In genomic region chr2:15721411-15722094, GRCh38 we compare ENCODE assay signal across 26 cellular contexts.
"Had no signal": no experiment of that assay in that cellular context is flagged by ENCODE, and none has a peak within 500 bp of the region (broad histone marks: within the 10 kb centered on the region; RNA-seq: fewer than 3 reads in every experiment).

No MANE protein-coding gene starts in this region.

- H3K9me3 Mint-ChIP-seq: natural killer cell treated with Interleukin-12 subunit alpha and Interleukin-12 subunit beta and Interleukin-15 and Interleukin-18, amount 100 ng/mL, for 72 hours; stimulated activated effector memory CD8-positive, alpha-beta T cell treated with anti-CD3 and anti-CD28 coated beads, Interleukin-12 subunit alpha, Interleukin-12 subunit beta, amount 100 ng/mL, for 72 hours; stimulated activated naive B cell treated with anti-CD40 and anti-IgM and Interleukin-4, amounts not matched to agents 10 μg/mL and 1 μg/mL and 100 μg/mL, for 72 hours; stimulated activated naive CD8-positive, alpha-beta T cell treated with anti-CD3 and anti-CD28 coated beads, Interleukin-15, Interleukin-2, amounts not matched to agents 100 ng/mL and 50 ng/mL, for 24 hours had no signal

- H3K36me3 ChIP-seq: neural progenitor cell, ovary, right lobe of liver, sigmoid colon, stomach, thoracic aorta, thyroid gland, tibial nerve, upper lobe of left lung, vagina had no signal

- H3K36me3 Mint-ChIP-seq: natural killer cell treated with Interleukin-12 subunit alpha and Interleukin-12 subunit beta and Interleukin-15 and Interleukin-18, amount 100 ng/mL, for 72 hours; neural progenitor cell; stimulated activated effector memory CD8-positive, alpha-beta T cell treated with anti-CD3 and anti-CD28 coated beads, Interleukin-12 subunit alpha, Interleukin-12 subunit beta, amount 100 ng/mL, for 72 hours; stimulated activated naive B cell treated with anti-CD40 and anti-IgM and Interleukin-4, amounts not matched to agents 10 μg/mL and 1 μg/mL and 100 μg/mL, for 72 hours had no signal

- H3K4me1 Mint-ChIP-seq: stimulated activated effector memory CD8-positive, alpha-beta T cell treated with anti-CD3 and anti-CD28 coated beads, Interleukin-12 subunit alpha, Interleukin-12 subunit beta, amount 100 ng/mL, for 72 hours had no signal

- H3K4me1 ChIP-seq: neural progenitor cell, parathyroid adenoma, psoas muscle, right lobe of liver, sigmoid colon, stomach, thyroid gland, tibial nerve, upper lobe of left lung, vagina had no signal

- H3K27me3 ChIP-seq: neural progenitor cell, ovary, right lobe of liver, sigmoid colon, stomach, thyroid gland, tibial nerve, upper lobe of left lung, vagina had no signal

- H3K9me3 ChIP-seq: ovary, psoas muscle, right lobe of liver, sigmoid colon, stomach, thoracic aorta, thyroid gland, tibial nerve, upper lobe of left lung, vagina had no signal

- H3K4me3 ChIP-seq: neural progenitor cell, ovary, psoas muscle, right lobe of liver, sigmoid colon, stomach, thoracic aorta, thyroid gland, tibial nerve, upper lobe of left lung, vagina had no signal

- H3K27ac Mint-ChIP-seq: natural killer cell treated with Interleukin-12 subunit alpha and Interleukin-12 subunit beta and Interleukin-15 and Interleukin-18, amount 100 ng/mL, for 72 hours; neural progenitor cell; progenitor cell of endocrine pancreas; stimulated activated effector memory CD8-positive, alpha-beta T cell treated with anti-CD3 and anti-CD28 coated beads, Interleukin-12 subunit alpha, Interleukin-12 subunit beta, amount 100 ng/mL, for 72 hours; stimulated activated naive B cell treated with anti-CD40 and anti-IgM and Interleukin-4, amounts not matched to agents 10 μg/mL and 1 μg/mL and 100 μg/mL, for 72 hours; stimulated activated naive CD8-positive, alpha-beta T cell treated with anti-CD3 and anti-CD28 coated beads, Interleukin-15, Interleukin-2, amounts not matched to agents 100 ng/mL and 50 ng/mL, for 24 hours had no signal

- H3K27me3 Mint-ChIP-seq: stimulated activated naive CD8-positive, alpha-beta T cell treated with anti-CD3 and anti-CD28 coated beads, Interleukin-15, Interleukin-2, amounts not matched to agents 100 ng/mL and 50 ng/mL, for 24 hours had no signal

- H2AFZ ChIP-seq: neural progenitor cell, parathyroid adenoma had no signal

- DNase-seq: occipital lobe; ovary; psoas muscle; right cardiac atrium; sigmoid colon; small intestine; stimulated activated CD4-positive, alpha-beta T cell treated with anti-CD3 and anti-CD28 coated beads, Interleukin-15, amount 100 ng/mL, for 24 hours; stimulated activated CD4-positive, alpha-beta T cell treated with anti-CD3 and anti-CD28 coated beads, Interleukin-2, amount 100 ng/mL, for 24 hours; stimulated activated CD4-positive, alpha-beta T cell treated with anti-CD3 and anti-CD28 coated beads, Interleukin-2, amount 100 ng/mL, for 48 hours; stimulated activated CD4-positive, alpha-beta T cell treated with anti-CD3 and anti-CD28 coated beads, Interleukin-4, amount 100 ng/mL, for 24 hours; stimulated activated naive B cell treated with anti-CD40 and anti-IgM and Interleukin-4, amounts not matched to agents 10 μg/mL and 1 μg/mL and 100 μg/mL, for 72 hours; stimulated activated naive CD4-positive, alpha-beta T cell treated with Interleukin-2 at 50 U/mL for 16 hours; thyroid gland; trophoblast cell; upper lobe of left lung had no signal

- H3K79me2 ChIP-seq: parathyroid adenoma had no signal

- H3K4me2 ChIP-seq: neural progenitor cell had no signal

- H3K27ac ChIP-seq: neural progenitor cell, ovary, parathyroid adenoma, psoas muscle, right lobe of liver, sigmoid colon, stomach, thoracic aorta, thyroid gland, tibial nerve, upper lobe of left lung, vagina had no signal

- H3K4me3 Mint-ChIP-seq: natural killer cell treated with Interleukin-12 subunit alpha and Interleukin-12 subunit beta and Interleukin-15 and Interleukin-18, amount 100 ng/mL, for 72 hours; neural progenitor cell; stimulated activated effector memory CD8-positive, alpha-beta T cell treated with anti-CD3 and anti-CD28 coated beads, Interleukin-12 subunit alpha, Interleukin-12 subunit beta, amount 100 ng/mL, for 72 hours; stimulated activated naive B cell treated with anti-CD40 and anti-IgM and Interleukin-4, amounts not matched to agents 10 μg/mL and 1 μg/mL and 100 μg/mL, for 72 hours; stimulated activated naive CD8-positive, alpha-beta T cell treated with anti-CD3 and anti-CD28 coated beads, Interleukin-15, Interleukin-2, amounts not matched to agents 100 ng/mL and 50 ng/mL, for 24 hours had no signal

- H3K9ac ChIP-seq: neural progenitor cell, parathyroid adenoma had no signal
